ENCODE assay signal across 19 cellular contexts in the genomic region with DNA sequence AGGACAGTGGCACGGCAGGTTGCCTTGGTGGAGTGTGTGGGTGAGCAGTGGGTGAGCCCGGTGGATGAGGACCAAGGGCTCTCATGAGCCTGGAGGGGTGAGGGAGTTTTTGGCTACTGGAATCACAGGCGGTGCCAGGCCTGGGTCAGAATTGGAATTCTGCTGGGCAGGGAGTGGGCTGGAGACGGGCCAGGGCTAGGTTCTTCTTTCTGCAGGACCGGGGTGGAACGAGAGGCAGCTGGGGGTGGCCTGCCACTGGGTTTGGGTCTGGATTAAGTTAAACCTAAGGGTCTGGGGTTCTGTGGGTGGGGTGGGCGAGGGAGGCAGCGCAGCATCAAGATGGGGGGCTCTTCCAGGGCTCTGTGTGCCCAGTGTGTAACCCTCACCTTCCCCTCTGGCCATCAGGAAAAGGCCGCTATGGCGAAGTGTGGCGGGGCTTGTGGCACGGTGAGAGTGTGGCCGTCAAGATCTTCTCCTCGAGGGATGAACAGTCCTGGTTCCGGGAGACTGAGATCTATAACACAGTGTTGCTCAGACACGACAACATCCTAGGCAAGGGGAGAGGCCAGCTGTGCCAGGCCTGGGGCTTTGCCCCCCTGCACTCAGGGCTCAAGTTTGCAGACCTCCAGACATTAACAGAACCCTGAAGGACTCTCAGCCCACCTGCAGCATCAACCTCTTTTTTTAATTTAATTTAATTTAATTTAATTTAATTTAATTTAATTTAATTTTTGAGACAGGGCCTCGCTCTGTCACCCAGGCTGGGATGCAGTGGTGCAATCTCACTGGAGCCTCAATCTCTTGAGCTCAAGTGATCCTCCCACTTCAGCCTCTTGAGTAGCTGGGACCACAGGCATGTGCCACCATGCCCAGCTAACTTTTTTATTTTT. TPM values are rescaled to one million over a fixed set of nuclear protein-coding genes. Genes with fewer than 3 reads are reported as not detected.
DNase-seq lines count a peak whose midpoint lies in the region; ATAC-seq, FAIRE-seq and TF ChIP-seq lines count a peak whose summit lies in the region.
"Had no signal": no experiment of that assay in that cellular context is flagged by ENCODE, and none has a peak within 500 bp of the region (broad histone marks: within the 10 kb centered on the region; RNA-seq: fewer than 3 reads in every experiment).

No MANE protein-coding gene starts in this region.

- WGBS in lung, 2 donors, result 68 to 82% methylated on average over 17 of the region's 17 CpGs
- 57 to 65% methylated on average over 16 to 17 of the region's 17 CpGs for WGBS in thyroid gland, 2 donors

- H2AFZ ChIP-seq in endothelial cell of umbilical vein (ENCODE audit: low read depth, low read length), result no peak overlapping the region

- TF ChIP-seq POLR2A in endothelial cell of umbilical vein (IDR thresholded peaks at IDR 0.05; ENCODE audit: low read depth, low read length), result no peak
- TF ChIP-seq POLR2A in thyroid gland (IDR thresholded peaks at IDR 0.05), result no peak

- ATAC-seq in T-helper 17 cell (no peak), lung (ENCODE audit: insufficient read depth, low FRiP score) (no peak), GM18867 (IDR thresholded peaks at IDR 0.05; ENCODE audit: unreplicated experiment) (no peak)

- peaks cover 26% of the 10 kb centered on the region for H3K27me3 Mint-ChIP-seq in T-helper 17 cell

- no peaks in the 10 kb centered on the region for H3K9me1 ChIP-seq in endothelial cell of umbilical vein (replicated peaks; ENCODE audit: control insufficient read depth, extremely low read depth, insufficient read depth, low read length)

- POLR2A ChIA-PET in endothelial cell of umbilical vein (lab: Charles Lee), result no interaction called here

- no peaks in the 10 kb centered on the region for H4K20me1 ChIP-seq in endothelial cell of umbilical vein (replicated peaks; ENCODE audit: control insufficient read depth, extremely low read depth, insufficient read depth, low read length)
- H4K20me1 ChIP-seq: BLaER1 had no signal

- BruUV-seq in endothelial cell of umbilical vein (replicated peaks; lab: Mats Ljungman, UMichigan), result no TSS peak

- H3K4me3 ChIP-seq in endothelial cell of umbilical vein (replicated peaks in 1 of 3; ENCODE audit: insufficient read depth in 1 of 3, low read depth in 1 of 3, low read length in 3 of 3) (no peak overlapping the region), lung (peak overlapping the region; percentile 59), thyroid gland (replicated peaks in 1 of 3) (no peak overlapping the region)
- H3K4me3 ChIP-seq: BLaER1, SJSA1 had no signal

- H3K9me3 ChIP-seq in T-helper 17 cell (ENCODE audit: control insufficient read depth, low read length, poor library complexity, severe bottlenecking), result no peaks in the 10 kb centered on the region
- no peaks in the 10 kb centered on the region for H3K9me3 ChIP-seq in endothelial cell of umbilical vein (replicated peaks; ENCODE audit: control insufficient read depth, insufficient read depth, low read length)
- peaks cover 0 to 2% of the 10 kb centered on the region in 2 donors for H3K9me3 ChIP-seq in lung (ENCODE audit: control insufficient read depth in 2 of 2, insufficient read depth in 1 of 2, low read length in 1 of 2)
- H3K9me3 ChIP-seq in thyroid gland, result no peaks in the 10 kb centered on the region
- H3K9me3 ChIP-seq: BLaER1, SJSA1 had no signal

- H3K27ac ChIP-seq in endothelial cell of umbilical vein (ENCODE audit: insufficient read depth, low read depth, low read length) (no peak overlapping the region), lung (ENCODE audit: low read depth in 1 of 2, low read length in 1 of 2) (peak overlapping the region in 1 of 2 donors; percentile 58), thyroid gland (no peak overlapping the region)
- H3K27ac ChIP-seq: BLaER1, SJSA1 had no signal

- H3K36me3 ChIP-seq in endothelial cell of umbilical vein (ENCODE audit: control insufficient read depth in 2 of 2, extremely low read depth in 1 of 2, insufficient read depth in 2 of 2, low read length in 2 of 2) (peaks cover 34 to 52% of the 10 kb centered on the region in 2 experiments), lung (ENCODE audit: control insufficient read depth in 2 of 2, insufficient read depth in 2 of 2, low read length in 2 of 2) (peaks cover 0 to 26% of the 10 kb centered on the region in 2 donors), thyroid gland (peaks cover 0 to 3% of the 10 kb centered on the region in 2 donors)
- H3K36me3 ChIP-seq: BLaER1 had no signal

- H3K9ac ChIP-seq in endothelial cell of umbilical vein (replicated peaks; ENCODE audit: extremely low read depth, insufficient read depth, low read length), result no peak overlapping the region
- H3K9ac ChIP-seq: BLaER1 had no signal

- dilution Hi-C loops in endothelial cell of umbilical vein (cut with MboI; ENCODE audit: extremely low pct_ligation_motif_present, low sequenced_read_pairs), result no loop called here

- H3K27me3 ChIP-seq in endothelial cell of umbilical vein (ENCODE audit: control insufficient read depth in 2 of 2, insufficient read depth in 2 of 2, low read length in 2 of 2), result no peaks in the 10 kb centered on the region
- H3K27me3 ChIP-seq in lung (ENCODE audit: control insufficient read depth, insufficient read depth), result no peaks in the 10 kb centered on the region
- H3K27me3 ChIP-seq in thyroid gland, result no peaks in the 10 kb centered on the region
- H3K27me3 ChIP-seq: BLaER1, SJSA1 had no signal

- no peak overlapping the region for H3K4me3 Mint-ChIP-seq in T-helper 17 cell

- DNase-seq in T-helper 17 cell, result no peak
- no peak for DNase-seq in endothelial cell of umbilical vein (ENCODE audit: low read depth, low spot score)
- DNase-seq in lung (ENCODE audit: low spot score), result no peak
- DNase-seq in thyroid gland, result peak; percentile 61 to 63
- DNase-seq in glomerular visceral epithelial cell (ENCODE audit: extremely low spot score), result no peak
- no peak for DNase-seq in NCI-H2171 treated with DMSO at 0.1 percent for 48 hours (lab: John Stamatoyannopoulos, UW)
- DNase-seq: GF-D8, NCI-H1436, NCI-H2081 treated with DMSO at 0.1 percent for 48 hours, NCI-H345, NCI-H526 treated with DMSO at 0.1 percent for 48 hours, RPMI8226 had no signal

- H3K4me2 ChIP-seq in endothelial cell of umbilical vein (ENCODE audit: insufficient read depth, low read length), result peak overlapping the region; percentile 18
- H3K4me2 ChIP-seq: BLaER1 had no signal

- H3K36me3 Mint-ChIP-seq in T-helper 17 cell (ENCODE audit: low read depth), result no peaks in the 10 kb centered on the region

- FAIRE-seq in endothelial cell of umbilical vein (lab: Jason Lieb, UNC), result no peak

- peak overlapping the region; percentile 69 for H3K27ac Mint-ChIP-seq in T-helper 17 cell

- peaks cover 82% of the 10 kb centered on the region for H3K79me2 ChIP-seq in endothelial cell of umbilical vein (ENCODE audit: control insufficient read depth, insufficient read depth, low read length)

- intact Hi-C loops in endothelial cell of umbilical vein (cut with micrococcal nuclease) (no loop called here), thyroid gland (cut with DNase I) (no loop called here)

- no peak for TF ChIP-seq CTCF in endothelial cell of umbilical vein (IDR thresholded peaks at IDR 0.05; ENCODE audit: extremely low read depth in 1 of 2, insufficient read depth in 1 of 2, low read depth in 1 of 2, low read length in 2 of 2)
- TF ChIP-seq CTCF in lung (IDR thresholded peaks at IDR 0.05; ENCODE audit: control extremely low read depth, extremely low read depth), result no peak
- no peak for TF ChIP-seq CTCF in thyroid gland (IDR thresholded peaks at IDR 0.05)

- H3K4me1 Mint-ChIP-seq in T-helper 17 cell, result no peaks in the 10 kb centered on the region

- H3K4me1 ChIP-seq in endothelial cell of umbilical vein (ENCODE audit: control insufficient read depth, extremely low read depth, insufficient read depth, low read length) (peaks cover 49% of the 10 kb centered on the region), lung (ENCODE audit: control insufficient read depth in 2 of 2, insufficient read depth in 2 of 2, low read length in 2 of 2) (peaks cover 4 to 14% of the 10 kb centered on the region in 2 donors), thyroid gland (peaks cover 15 to 35% of the 10 kb centered on the region in 2 donors)

- CTCF ChIA-PET in endothelial cell of umbilical vein (lab: Charles Lee), result interaction anchor here (0.9 to 11.4 kb wide), 4 partner anchors 9 to 22 kb away, joined by 3 to 286 read pairs (median 81); no protein-coding TSS in a partner anchor

RNA-seq across cellular contexts. Expression of a gene that starts 7.0 kb away (rescaled TPM):
- not detected for total RNA-seq in T-helper 17 cell
- 404 and 427 TPM in 2 replicates for total RNA-seq in endothelial cell of umbilical vein
- polyA plus RNA-seq in endothelial cell of umbilical vein, result 355 and 403 TPM in 2 replicates
- polyA plus RNA-seq in endothelial cell of umbilical vein (2011; cell fraction: cytosol; rRNA removed), result 270 and 301 TPM in 2 replicates
- 559 and 644 TPM in 2 replicates for polyA plus RNA-seq in endothelial cell of umbilical vein (2011; cell fraction: nucleus; rRNA removed)
- polyA plus RNA-seq in endothelial cell of umbilical vein (2012), result 203 and 337 TPM in 2 replicates
- polyA minus RNA-seq in endothelial cell of umbilical vein, result 398 and 445 TPM in 2 replicates
- not detected for polyA minus RNA-seq in endothelial cell of umbilical vein (2011; cell fraction: cytosol; rRNA and poly(A)+ RNA removed)
- 169 and 190 TPM in 2 replicates for polyA minus RNA-seq in endothelial cell of umbilical vein (2011; cell fraction: nucleus; rRNA and poly(A)+ RNA removed)
- 100 to 1,000 TPM; 101 to 186 TPM for total RNA-seq in lung
- 100 to 1,000 TPM in 1 of 2 donors, 10 to 100 TPM in 1; 76.1 to 130 TPM for polyA plus RNA-seq in lung
- total RNA-seq in thyroid gland, result 100 to 1,000 TPM in 2 of 4 donors, 10 to 100 TPM in 2; 61.9 to 133 (median 84.2) TPM
- total RNA-seq: OCI-LY7 had no signal

RNA-seq across cellular contexts. Expression of a gene that starts 26.4 kb away (rescaled TPM):
- not detected for total RNA-seq in T-helper 17 cell
- total RNA-seq in endothelial cell of umbilical vein, result 0.95 and 1.2 TPM in 2 replicates
- polyA plus RNA-seq in endothelial cell of umbilical vein, result 0.80 and 0.92 TPM in 2 replicates
- polyA plus RNA-seq in endothelial cell of umbilical vein (2011; cell fraction: cytosol; rRNA removed), result 0.25 and 0.34 TPM in 2 replicates
- 2.9 and 3.2 TPM in 2 replicates for polyA plus RNA-seq in endothelial cell of umbilical vein (2011; cell fraction: nucleus; rRNA removed)
- polyA plus RNA-seq in endothelial cell of umbilical vein (2012), result 0.60 and 0.86 TPM in 2 replicates
- 0.36 and 0.61 TPM in 2 replicates for polyA minus RNA-seq in endothelial cell of umbilical vein
- not detected for polyA minus RNA-seq in endothelial cell of umbilical vein (2011; cell fraction: cytosol; rRNA and poly(A)+ RNA removed)
- polyA minus RNA-seq in endothelial cell of umbilical vein (2011; cell fraction: nucleus; rRNA and poly(A)+ RNA removed), result 0.58 and 0.87 TPM in 2 replicates
- total RNA-seq in lung, result under 1 TPM; 0.14 to 0.21 TPM
- under 1 TPM; 0.24 to 0.50 TPM for polyA plus RNA-seq in lung
- total RNA-seq in thyroid gland, result not detected
- total RNA-seq: H4, LHCN-M2, OCI-LY7, SJSA1 had no signal
- polyA plus RNA-seq: AG04450 had no signal

RNA-seq across cellular contexts. Expression of a gene that starts 37.2 kb away (rescaled TPM):
- total RNA-seq in T-helper 17 cell (1 to 10 TPM; 6.5 to 8.7 TPM), endothelial cell of umbilical vein (25.4 and 33.7 TPM in 2 replicates), lung (10 to 100 TPM; 14.0 to 41.7 TPM), thyroid gland (10 to 100 TPM; 13.7 to 19.9 (median 19.2) TPM)
- polyA plus RNA-seq in endothelial cell of umbilical vein (25.5 and 29.0 TPM in 2 replicates), lung (10 to 100 TPM; 14.3 to 27.7 TPM)
- polyA plus RNA-seq in endothelial cell of umbilical vein (2011; cell fraction: cytosol; rRNA removed), result 23.9 and 24.1 TPM in 2 replicates
- 43.8 and 45.3 TPM in 2 replicates for polyA plus RNA-seq in endothelial cell of umbilical vein (2011; cell fraction: nucleus; rRNA removed)
- 21.7 and 26.2 TPM in 2 replicates for polyA plus RNA-seq in endothelial cell of umbilical vein (2012)
- 54.5 and 58.3 TPM in 2 replicates for polyA minus RNA-seq in endothelial cell of umbilical vein
- 7.4 TPM for polyA minus RNA-seq in endothelial cell of umbilical vein (2011; cell fraction: cytosol; rRNA and poly(A)+ RNA removed)
- 24.5 and 28.9 TPM in 2 replicates for polyA minus RNA-seq in endothelial cell of umbilical vein (2011; cell fraction: nucleus; rRNA and poly(A)+ RNA removed)

Comparison
In these comparisons a context has a peak if more than half of its experiments do, and no peak if none do; other contexts are left out.
1. DNase-seq: peak in thyroid gland (2 of 2); none in T-helper 17 cell (0 of 3), endothelial cell of umbilical vein (single experiment), lung (single experiment), glomerular visceral epithelial cell (single experiment) and NCI-H2171 treated with DMSO at 0.1 percent for 48 hours (single experiment).
2. RNA of a gene that starts 7.0 kb away (total RNA-seq): 404 to 427 TPM in endothelial cell of umbilical vein, 101 to 186 TPM in lung and 61.9 to 133 TPM in thyroid gland; not detected in T-helper 17 cell; every median in the first group is over 10 times any median in the second.